Comparison of ENCODE assay signal across 16 cellular contexts in genomic region chr15:77009646-77010311, GRCh38. TPM values are rescaled to one million over a fixed set of nuclear protein-coding genes. Genes with fewer than 3 reads are reported as not detected.
DNase-seq lines count a peak whose midpoint lies in the region; ATAC-seq and TF ChIP-seq lines count a peak whose summit lies in the region.
"Had no signal": no experiment of that assay in that cellular context is flagged by ENCODE, and none has a peak within 500 bp of the region (broad histone marks: within the 10 kb centered on the region; RNA-seq: fewer than 3 reads in every experiment).

No MANE protein-coding gene starts in this region.

- no peak for TF ChIP-seq CTCF in psoas muscle (IDR thresholded peaks at IDR 0.05)

- H3K36me3 ChIP-seq in psoas muscle (ENCODE audit: insufficient read depth in 1 of 2, low read depth in 1 of 2), result no peaks in the 10 kb centered on the region
- H3K36me3 ChIP-seq: cardiac muscle cell, Peyer's patch had no signal

- no peak overlapping the region for H3K4me3 ChIP-seq in psoas muscle
- H3K4me3 ChIP-seq: cardiac muscle cell, Peyer's patch had no signal

- 74 to 79% (median 78%) methylated on average over 14 of the region's 14 CpGs for WGBS in psoas muscle, 3 donors

- peaks cover 7 to 11% of the 10 kb centered on the region in 2 donors for H3K36me3 Mint-ChIP-seq in activated T-cell treated with anti-CD3 and anti-CD28 coated beads, Interleukin-2, amount 50 U/mL, for 72 hours (ENCODE audit: insufficient read depth in 2 of 2)
- peaks cover 73% of the 10 kb centered on the region for H3K36me3 Mint-ChIP-seq in dendritic cell treated with granulocyte-macrophage colony-stimulating factor and Interleukin-4, amounts not matched to agents 40 ng/mL and 50 ng/mL, for 4 days (ENCODE audit: low read depth)

- no peak for ATAC-seq in activated T-cell treated with anti-CD3 and anti-CD28 coated beads, Interleukin-2, amount 50 U/mL, for 72 hours (replicated peaks in 1 of 2)
- ATAC-seq in psoas muscle (no peak), GM18520 (IDR thresholded peaks at IDR 0.05; ENCODE audit: unreplicated experiment) (no peak)

- H3K4me1 Mint-ChIP-seq in activated T-cell treated with anti-CD3 and anti-CD28 coated beads, Interleukin-2, amount 50 U/mL, for 72 hours (ENCODE audit: low read depth), result peaks cover 83% of the 10 kb centered on the region
- H3K4me1 Mint-ChIP-seq in dendritic cell treated with granulocyte-macrophage colony-stimulating factor and Interleukin-4, amounts not matched to agents 40 ng/mL and 50 ng/mL, for 4 days (ENCODE audit: low read depth), result peaks cover 70% of the 10 kb centered on the region

- H3K27me3 Mint-ChIP-seq in activated T-cell treated with anti-CD3 and anti-CD28 coated beads, Interleukin-2, amount 50 U/mL, for 72 hours (ENCODE audit: low read depth), result no peaks in the 10 kb centered on the region
- H3K27me3 Mint-ChIP-seq in dendritic cell treated with granulocyte-macrophage colony-stimulating factor and Interleukin-4, amounts not matched to agents 40 ng/mL and 50 ng/mL, for 4 days, result no peaks in the 10 kb centered on the region

- intact Hi-C loops in dendritic cell treated with granulocyte-macrophage colony-stimulating factor and Interleukin-4, amounts not matched to agents 40 ng/mL and 50 ng/mL, for 4 days (cut with micrococcal nuclease), result no loop called here
- intact Hi-C loops in psoas muscle (cut with DNase I) (no loop called here), head of caudate nucleus (cut with DNase I) (no loop called here)

- H3K27me3 ChIP-seq in psoas muscle (ENCODE audit: insufficient read depth in 3 of 3, low read length in 2 of 3), result no peaks in the 10 kb centered on the region
- H3K27me3 ChIP-seq: cardiac muscle cell, Peyer's patch had no signal

- no peaks in the 10 kb centered on the region for H3K9me3 ChIP-seq in psoas muscle
- H3K9me3 ChIP-seq: Peyer's patch had no signal

- no peaks in the 10 kb centered on the region for H3K4me1 ChIP-seq in psoas muscle

- H3K9me3 Mint-ChIP-seq in activated T-cell treated with anti-CD3 and anti-CD28 coated beads, Interleukin-2, amount 50 U/mL, for 72 hours, result no peaks in the 10 kb centered on the region
- no peaks in the 10 kb centered on the region for H3K9me3 Mint-ChIP-seq in dendritic cell treated with granulocyte-macrophage colony-stimulating factor and Interleukin-4, amounts not matched to agents 40 ng/mL and 50 ng/mL, for 4 days

- DNase-seq in activated T-cell treated with anti-CD3 and anti-CD28 coated beads, Interleukin-2, amount 50 U/mL, for 72 hours, result no peak
- no peak for DNase-seq in activated T-cell treated with anti-CD3 and anti-CD28 coated beads, Interleukin-2, amount 50 U/mL, for 1 hour
- DNase-seq in NCI-H226, result peak; percentile 43
- DNase-seq in psoas muscle, result peak; percentile 8 to 38
- DNase-seq in stimulated activated CD4-positive, alpha-beta T cell treated with anti-CD3 and anti-CD28 coated beads, Interleukin-2, amount 100 ng/mL, for 24 hours, result no peak
- DNase-seq in head of caudate nucleus, result no peak
- DNase-seq: EL, mesendoderm, NCI-H1092 treated with DMSO at 0.1 percent for 48 hours, NCI-H510A treated with DMSO at 0.1 percent for 48 hours had no signal

- H3K27ac ChIP-seq in psoas muscle, result no peak overlapping the region
- H3K27ac ChIP-seq: cardiac muscle cell, Peyer's patch had no signal

- H3K4me3 Mint-ChIP-seq in activated T-cell treated with anti-CD3 and anti-CD28 coated beads, Interleukin-2, amount 50 U/mL, for 72 hours, result no peak overlapping the region
- H3K4me3 Mint-ChIP-seq in dendritic cell treated with granulocyte-macrophage colony-stimulating factor and Interleukin-4, amounts not matched to agents 40 ng/mL and 50 ng/mL, for 4 days, result no peak overlapping the region

- peak overlapping the region; percentile 89 for H3K27ac Mint-ChIP-seq in activated T-cell treated with anti-CD3 and anti-CD28 coated beads, Interleukin-2, amount 50 U/mL, for 72 hours
- peak overlapping the region; percentile 31 for H3K27ac Mint-ChIP-seq in dendritic cell treated with granulocyte-macrophage colony-stimulating factor and Interleukin-4, amounts not matched to agents 40 ng/mL and 50 ng/mL, for 4 days
- H3K27ac Mint-ChIP-seq: progenitor cell of endocrine pancreas had no signal

RNA-seq across cellular contexts. Expression of gene PSTPIP1, which starts 14.9 kb away (rescaled TPM):
- 100 to 1,000 TPM; 141 to 152 TPM for total RNA-seq in activated T-cell treated with anti-CD3 and anti-CD28 coated beads, Interleukin-2, amount 50 U/mL, for 72 hours
- 1 to 10 TPM in 3 of 4 donors, under 1 TPM in 1; 0.97 to 2.2 (median 2.0) TPM for total RNA-seq in psoas muscle
- 1 to 10 TPM; 1.0 to 1.3 (median 1.2) TPM for polyA plus RNA-seq in psoas muscle
- total RNA-seq: epithelial cell of proximal tubule, progenitor cell of endocrine pancreas had no signal

Comparison
In these comparisons a context has a peak if more than half of its experiments do, and no peak if none do; other contexts are left out.
1. DNase-seq: peak in NCI-H226 (single experiment) and psoas muscle (2 of 2); none in activated T-cell treated with anti-CD3 and anti-CD28 coated beads, Interleukin-2, amount 50 U/mL, for 72 hours (0 of 2), activated T-cell treated with anti-CD3 and anti-CD28 coated beads, Interleukin-2, amount 50 U/mL, for 1 hour (single experiment), stimulated activated CD4-positive, alpha-beta T cell treated with anti-CD3 and anti-CD28 coated beads, Interleukin-2, amount 100 ng/mL, for 24 hours (0 of 2) and head of caudate nucleus (0 of 42).
2. RNA of gene PSTPIP1, which starts 14.9 kb away (total RNA-seq): 141 to 152 TPM in activated T-cell treated with anti-CD3 and anti-CD28 coated beads, Interleukin-2, amount 50 U/mL, for 72 hours; 0.97 to 2.2 TPM in psoas muscle; every median in the first group is over 10 times any median in the second.